ENCODE assay signal across 26 cellular contexts in genomic region chr16:63735456-63735855, GRCh38.
"Had no signal": no experiment of that assay in that cellular context is flagged by ENCODE, and none has a peak within 500 bp of the region (broad histone marks: within the 10 kb centered on the region; RNA-seq: fewer than 3 reads in every experiment).

No MANE protein-coding gene starts in this region.

- H3K4me3 ChIP-seq: lower lobe of right lung, neural progenitor cell, psoas muscle, right atrium auricular region, skin epidermis, spleen, suprapubic skin, thoracic aorta, tibial nerve, uterus had no signal

- H3K79me2 ChIP-seq: parathyroid adenoma had no signal

- H3K9me3 ChIP-seq: lower lobe of right lung, neutrophil, psoas muscle, right atrium auricular region, suprapubic skin, thoracic aorta, tibial nerve, uterus had no signal

- H3K4me2 ChIP-seq: neural progenitor cell had no signal

- DNase-seq: hippocampal formation; left cardiac atrium; lower lobe of right lung; mammary epithelial cell; mesenchymal stem cell; naive B cell; natural killer cell; nephron progenitor cell; occipital lobe; psoas muscle; spleen; stimulated activated CD4-positive, alpha-beta T cell treated with anti-CD3 and anti-CD28 coated beads, Interleukin-4, amount 100 ng/mL, for 24 hours; stimulated activated naive CD4-positive, alpha-beta T cell; uterus had no signal

- H2AFZ ChIP-seq: neural progenitor cell, parathyroid adenoma had no signal

- FAIRE-seq: keratinocyte had no signal

- H3K36me3 ChIP-seq: lower lobe of right lung, neural progenitor cell, neutrophil, right atrium auricular region, spleen, suprapubic skin, thoracic aorta, tibial nerve, uterus had no signal

- ATAC-seq: left cardiac atrium; left lobe of liver; lower lobe of right lung; natural killer cell; psoas muscle; sciatic nerve; stimulated activated effector memory CD8-positive, alpha-beta T cell treated with anti-CD3 and anti-CD28 coated beads, Interleukin-12 subunit alpha, Interleukin-12 subunit beta, amount 100 ng/mL, for 72 hours had no signal

- H3K27me3 ChIP-seq: neural progenitor cell, neutrophil, right atrium auricular region, spleen, suprapubic skin, tibial nerve, uterus had no signal

- H3K27ac ChIP-seq: lower lobe of right lung, neural progenitor cell, neutrophil, parathyroid adenoma, psoas muscle, right atrium auricular region, skin epidermis, spleen, suprapubic skin, thoracic aorta, tibial nerve, uterus had no signal

- H3K4me1 ChIP-seq: lower lobe of right lung, neural progenitor cell, parathyroid adenoma, psoas muscle, right atrium auricular region, spleen, suprapubic skin, tibial nerve, uterus had no signal

- H3K9ac ChIP-seq: neural progenitor cell, parathyroid adenoma had no signal
